In genomic region chr9:133632806-133633680, GRCh38 we compare ENCODE assay signal across 1 cellular context.
TF ChIP-seq lines count a peak whose summit lies in the region.

No MANE protein-coding gene starts in this region.

TF ChIP-seq in SK-N-SH, 30 proteins besides CTCF, POLR2A, EP300 and RAD21 (continued from another document):
- TF ChIP-seq, protein P1, sequence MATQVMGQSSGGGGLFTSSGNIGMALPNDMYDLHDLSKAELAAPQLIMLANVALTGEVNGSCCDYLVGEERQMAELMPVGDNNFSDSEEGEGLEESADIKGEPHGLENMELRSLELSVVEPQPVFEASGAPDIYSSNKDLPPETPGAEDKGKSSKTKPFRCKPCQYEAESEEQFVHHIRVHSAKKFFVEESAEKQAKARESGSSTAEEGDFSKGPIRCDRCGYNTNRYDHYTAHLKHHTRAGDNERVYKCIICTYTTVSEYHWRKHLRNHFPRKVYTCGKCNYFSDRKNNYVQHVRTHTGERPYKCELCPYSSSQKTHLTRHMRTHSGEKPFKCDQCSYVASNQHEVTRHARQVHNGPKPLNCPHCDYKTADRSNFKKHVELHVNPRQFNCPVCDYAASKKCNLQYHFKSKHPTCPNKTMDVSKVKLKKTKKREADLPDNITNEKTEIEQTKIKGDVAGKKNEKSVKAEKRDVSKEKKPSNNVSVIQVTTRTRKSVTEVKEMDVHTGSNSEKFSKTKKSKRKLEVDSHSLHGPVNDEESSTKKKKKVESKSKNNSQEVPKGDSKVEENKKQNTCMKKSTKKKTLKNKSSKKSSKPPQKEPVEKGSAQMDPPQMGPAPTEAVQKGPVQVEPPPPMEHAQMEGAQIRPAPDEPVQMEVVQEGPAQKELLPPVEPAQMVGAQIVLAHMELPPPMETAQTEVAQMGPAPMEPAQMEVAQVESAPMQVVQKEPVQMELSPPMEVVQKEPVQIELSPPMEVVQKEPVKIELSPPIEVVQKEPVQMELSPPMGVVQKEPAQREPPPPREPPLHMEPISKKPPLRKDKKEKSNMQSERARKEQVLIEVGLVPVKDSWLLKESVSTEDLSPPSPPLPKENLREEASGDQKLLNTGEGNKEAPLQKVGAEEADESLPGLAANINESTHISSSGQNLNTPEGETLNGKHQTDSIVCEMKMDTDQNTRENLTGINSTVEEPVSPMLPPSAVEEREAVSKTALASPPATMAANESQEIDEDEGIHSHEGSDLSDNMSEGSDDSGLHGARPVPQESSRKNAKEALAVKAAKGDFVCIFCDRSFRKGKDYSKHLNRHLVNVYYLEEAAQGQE (IDR thresholded peaks at IDR 0.05; ENCODE audit: low read depth, low read length), result no peak
- TF ChIP-seq FOXM1 (IDR thresholded peaks at IDR 0.05; ENCODE audit: low read depth) (no peak), EZH2phosphoT487 (IDR thresholded peaks at IDR 0.05; ENCODE audit: borderline replicate concordance, low read depth) (no peak), CHD2 (IDR thresholded peaks at IDR 0.05; ENCODE audit: low read length, partially characterized antibody) (peak; percentile 31), SMC3 (IDR thresholded peaks at IDR 0.05; ENCODE audit: low read depth, low read length) (peak; percentile 12; the same call in 1 of the 2 replicates), GATA2 (CRISPR knock-in tag; IDR thresholded peaks at IDR 0.05) (peak; percentile 69), RCOR1 (IDR thresholded peaks at IDR 0.05; ENCODE audit: low read length) (peak; percentile 47), NFIC (IDR thresholded peaks at IDR 0.05; ENCODE audit: borderline replicate concordance) (no peak), MXI1 (IDR thresholded peaks at IDR 0.05; ENCODE audit: low read depth, low read length) (peak; percentile 80), ELF1 (IDR thresholded peaks at IDR 0.05) (no peak), FOXJ3 (CRISPR knock-in tag; IDR thresholded peaks at IDR 0.05) (peak; percentile 73)
- TF ChIP-seq, protein P2, sequence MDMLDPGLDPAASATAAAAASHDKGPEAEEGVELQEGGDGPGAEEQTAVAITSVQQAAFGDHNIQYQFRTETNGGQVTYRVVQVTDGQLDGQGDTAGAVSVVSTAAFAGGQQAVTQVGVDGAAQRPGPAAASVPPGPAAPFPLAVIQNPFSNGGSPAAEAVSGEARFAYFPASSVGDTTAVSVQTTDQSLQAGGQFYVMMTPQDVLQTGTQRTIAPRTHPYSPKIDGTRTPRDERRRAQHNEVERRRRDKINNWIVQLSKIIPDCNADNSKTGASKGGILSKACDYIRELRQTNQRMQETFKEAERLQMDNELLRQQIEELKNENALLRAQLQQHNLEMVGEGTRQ (IDR thresholded peaks at IDR 0.05; ENCODE audit: borderline replicate concordance, low read depth, low read length), result no peak
- TF ChIP-seq, protein P3, sequence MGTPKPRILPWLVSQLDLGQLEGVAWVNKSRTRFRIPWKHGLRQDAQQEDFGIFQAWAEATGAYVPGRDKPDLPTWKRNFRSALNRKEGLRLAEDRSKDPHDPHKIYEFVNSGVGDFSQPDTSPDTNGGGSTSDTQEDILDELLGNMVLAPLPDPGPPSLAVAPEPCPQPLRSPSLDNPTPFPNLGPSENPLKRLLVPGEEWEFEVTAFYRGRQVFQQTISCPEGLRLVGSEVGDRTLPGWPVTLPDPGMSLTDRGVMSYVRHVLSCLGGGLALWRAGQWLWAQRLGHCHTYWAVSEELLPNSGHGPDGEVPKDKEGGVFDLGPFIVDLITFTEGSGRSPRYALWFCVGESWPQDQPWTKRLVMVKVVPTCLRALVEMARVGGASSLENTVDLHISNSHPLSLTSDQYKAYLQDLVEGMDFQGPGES (IDR thresholded peaks at IDR 0.05; ENCODE audit: low read depth, low read length), result no peak
TF ChIP-seq in SK-N-SH: peak in this region for 7.
